Comparison of ENCODE assay signal across 20 cellular contexts in genomic region chr4:124321370-124321769, GRCh38.
DNase-seq lines count a peak whose midpoint lies in the region; ATAC-seq and TF ChIP-seq lines count a peak whose summit lies in the region.
"Had no signal": no experiment of that assay in that cellular context is flagged by ENCODE, and none has a peak within 500 bp of the region (broad histone marks: within the 10 kb centered on the region; RNA-seq: fewer than 3 reads in every experiment).

No MANE protein-coding gene starts in this region.

- DNase-seq in cardiac muscle cell (ENCODE audit: low read depth in 1 of 2, low spot score in 1 of 2), result peak; percentile 36 to 54
- DNase-seq in left ventricle myocardium superior, result no peak
- peak; percentile 31 for DNase-seq in fibroblast of peridontal ligament (ENCODE audit: extremely low read depth)
- DNase-seq in T1000 (lab: John Stamatoyannopoulos, UW), result no peak
- no peak for DNase-seq in activated T-cell treated with anti-CD3 and anti-CD28 coated beads, Interleukin-2, amount 50 U/mL, for 1 hour
- no peak for DNase-seq in activated CD8-positive, alpha-beta T cell treated with anti-CD3 and anti-CD28 coated beads for 36 hours
- DNase-seq: activated B cell treated with CpG ODN at 0.5 μM for 24 hours; activated naive CD8-positive, alpha-beta T cell treated with anti-CD3 and anti-CD28 coated beads for 36 hours; effector memory CD4-positive, alpha-beta T cell; Karpas-422; NCI-H1105; NCI-H2171; NK-92 treated with Interleukin-12 subunit alpha and Interleukin-12 subunit beta, amount 100 ng/mL, for 24 hours; right lobe of liver; stimulated activated naive CD8-positive, alpha-beta T cell treated with anti-CD3 and anti-CD28 coated beads, Interleukin-15, amount 100 ng/mL, for 72 hours; T-helper 1 cell had no signal

- peak; percentile 32 for TF ChIP-seq CTCF in cardiac muscle cell (IDR thresholded peaks at IDR 0.05; ENCODE audit: low read depth, low read length)
- no peak for TF ChIP-seq CTCF in activated CD8-positive, alpha-beta T cell treated with anti-CD3 and anti-CD28 coated beads for 36 hours (IDR thresholded peaks at IDR 0.05)

- no peak overlapping the region for H3K4me3 Mint-ChIP-seq in activated CD8-positive, alpha-beta T cell treated with anti-CD3 and anti-CD28 coated beads for 36 hours
- H3K4me3 Mint-ChIP-seq: activated B cell treated with CpG ODN at 0.5 μM for 24 hours; activated naive CD8-positive, alpha-beta T cell treated with anti-CD3 and anti-CD28 coated beads for 36 hours; central memory CD8-positive, alpha-beta T cell; stimulated activated naive CD8-positive, alpha-beta T cell treated with anti-CD3 and anti-CD28 coated beads, Interleukin-15, amount 100 ng/mL, for 72 hours had no signal

- POLR2A ChIA-PET in activated CD8-positive, alpha-beta T cell treated with anti-CD3 and anti-CD28 coated beads for 36 hours (lab: Charles Lee), result no interaction called here

- no peaks in the 10 kb centered on the region for H3K9me3 Mint-ChIP-seq in activated CD8-positive, alpha-beta T cell treated with anti-CD3 and anti-CD28 coated beads for 36 hours
- H3K9me3 Mint-ChIP-seq: activated B cell treated with CpG ODN at 0.5 μM for 24 hours; activated naive CD8-positive, alpha-beta T cell treated with anti-CD3 and anti-CD28 coated beads for 36 hours; central memory CD8-positive, alpha-beta T cell; stimulated activated naive CD8-positive, alpha-beta T cell treated with anti-CD3 and anti-CD28 coated beads, Interleukin-15, amount 100 ng/mL, for 72 hours had no signal

- intact Hi-C loops in left ventricle myocardium superior (cut with micrococcal nuclease), result no loop called here
- intact Hi-C loops in activated CD8-positive, alpha-beta T cell treated with anti-CD3 and anti-CD28 coated beads for 36 hours (cut with micrococcal nuclease), result loop anchor here (10.0 kb wide), 1 partner anchor 547 kb away; no protein-coding TSS in a partner anchor

- H3K36me3 Mint-ChIP-seq in activated CD8-positive, alpha-beta T cell treated with anti-CD3 and anti-CD28 coated beads for 36 hours (ENCODE audit: low read depth), result no peaks in the 10 kb centered on the region
- H3K36me3 Mint-ChIP-seq: activated naive CD8-positive, alpha-beta T cell treated with anti-CD3 and anti-CD28 coated beads for 36 hours had no signal

- H3K27ac Mint-ChIP-seq in activated CD8-positive, alpha-beta T cell treated with anti-CD3 and anti-CD28 coated beads for 36 hours, result no peak overlapping the region
- H3K27ac Mint-ChIP-seq: activated B cell treated with CpG ODN at 0.5 μM for 24 hours; activated naive CD8-positive, alpha-beta T cell treated with anti-CD3 and anti-CD28 coated beads for 36 hours; stimulated activated naive CD8-positive, alpha-beta T cell treated with anti-CD3 and anti-CD28 coated beads, Interleukin-15, amount 100 ng/mL, for 72 hours had no signal

- H3K4me3 ChIP-seq in cardiac muscle cell, result no peak overlapping the region
- H3K4me3 ChIP-seq: right lobe of liver had no signal

- H3K27ac ChIP-seq in cardiac muscle cell, result no peak overlapping the region
- H3K27ac ChIP-seq: right lobe of liver, RWPE1 had no signal

- H3K27me3 Mint-ChIP-seq in activated CD8-positive, alpha-beta T cell treated with anti-CD3 and anti-CD28 coated beads for 36 hours, result peaks cover 1% of the 10 kb centered on the region
- H3K27me3 Mint-ChIP-seq: activated B cell treated with CpG ODN at 0.5 μM for 24 hours; central memory CD8-positive, alpha-beta T cell had no signal

- ATAC-seq in left ventricle myocardium superior (no peak), SK-N-SH treated with all-trans-retinoic acid at 6 μM for 48 hours (peak; percentile 83), GM18517 (IDR thresholded peaks at IDR 0.05; ENCODE audit: unreplicated experiment) (no peak)
- ATAC-seq in activated CD8-positive, alpha-beta T cell treated with anti-CD3 and anti-CD28 coated beads for 36 hours, result no peak
- ATAC-seq: right lobe of liver; stimulated activated naive CD8-positive, alpha-beta T cell treated with anti-CD3 and anti-CD28 coated beads, Interleukin-15, amount 100 ng/mL, for 72 hours had no signal

- H3K27me3 ChIP-seq in cardiac muscle cell, result no peaks in the 10 kb centered on the region
- H3K27me3 ChIP-seq: right lobe of liver had no signal

- H3K36me3 ChIP-seq in cardiac muscle cell, result no peaks in the 10 kb centered on the region
- H3K36me3 ChIP-seq: right lobe of liver had no signal

- H3K9me3 ChIP-seq in cardiac muscle cell (ENCODE audit: low read depth), result no peaks in the 10 kb centered on the region
- H3K9me3 ChIP-seq: right lobe of liver had no signal

- CTCF ChIA-PET in activated CD8-positive, alpha-beta T cell treated with anti-CD3 and anti-CD28 coated beads for 36 hours (lab: Charles Lee), result interaction anchor here (0.7 kb wide), 2 partner anchors 549 to 1121 kb away, joined by 3 read pairs; no protein-coding TSS in a partner anchor

- H3K4me1 ChIP-seq in cardiac muscle cell (ENCODE audit: low read depth), result peaks cover 13% of the 10 kb centered on the region
- H3K4me1 ChIP-seq: right lobe of liver had no signal

- H3K4me1 Mint-ChIP-seq in activated CD8-positive, alpha-beta T cell treated with anti-CD3 and anti-CD28 coated beads for 36 hours (ENCODE audit: low read depth), result no peaks in the 10 kb centered on the region
- H3K4me1 Mint-ChIP-seq: activated B cell treated with CpG ODN at 0.5 μM for 24 hours; activated naive CD8-positive, alpha-beta T cell treated with anti-CD3 and anti-CD28 coated beads for 36 hours; central memory CD8-positive, alpha-beta T cell; stimulated activated naive CD8-positive, alpha-beta T cell treated with anti-CD3 and anti-CD28 coated beads, Interleukin-15, amount 100 ng/mL, for 72 hours had no signal

TF ChIP-seq in SK-N-SH treated with all-trans-retinoic acid at 6 μM for 48 hours, 23 proteins besides CTCF, POLR2A, EP300 and RAD21:
- TF ChIP-seq, protein P1, sequence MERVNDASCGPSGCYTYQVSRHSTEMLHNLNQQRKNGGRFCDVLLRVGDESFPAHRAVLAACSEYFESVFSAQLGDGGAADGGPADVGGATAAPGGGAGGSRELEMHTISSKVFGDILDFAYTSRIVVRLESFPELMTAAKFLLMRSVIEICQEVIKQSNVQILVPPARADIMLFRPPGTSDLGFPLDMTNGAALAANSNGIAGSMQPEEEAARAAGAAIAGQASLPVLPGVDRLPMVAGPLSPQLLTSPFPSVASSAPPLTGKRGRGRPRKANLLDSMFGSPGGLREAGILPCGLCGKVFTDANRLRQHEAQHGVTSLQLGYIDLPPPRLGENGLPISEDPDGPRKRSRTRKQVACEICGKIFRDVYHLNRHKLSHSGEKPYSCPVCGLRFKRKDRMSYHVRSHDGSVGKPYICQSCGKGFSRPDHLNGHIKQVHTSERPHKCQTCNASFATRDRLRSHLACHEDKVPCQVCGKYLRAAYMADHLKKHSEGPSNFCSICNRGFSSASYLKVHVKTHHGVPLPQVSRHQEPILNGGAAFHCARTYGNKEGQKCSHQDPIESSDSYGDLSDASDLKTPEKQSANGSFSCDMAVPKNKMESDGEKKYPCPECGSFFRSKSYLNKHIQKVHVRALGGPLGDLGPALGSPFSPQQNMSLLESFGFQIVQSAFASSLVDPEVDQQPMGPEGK (CRISPR knock-in tag; IDR thresholded peaks at IDR 0.05; ENCODE audit: borderline replicate concordance), result no peak
- TF ChIP-seq ZFP3 (CRISPR knock-in tag; IDR thresholded peaks at IDR 0.05) (peak; percentile 38; the same call in 1 of the 2 replicates), ISL1 (CRISPR knock-in tag; IDR thresholded peaks at IDR 0.05) (peak; percentile 86)
TF ChIP-seq in SK-N-SH treated with all-trans-retinoic acid at 6 μM for 48 hours: peak in this region for 2.

Comparison
In these comparisons a context has a peak if more than half of its experiments do, and no peak if none do; other contexts are left out.
1. DNase-seq: peak in cardiac muscle cell (2 of 2) and fibroblast of peridontal ligament (single experiment); none in left ventricle myocardium superior (single experiment), T1000 (single experiment), activated T-cell treated with anti-CD3 and anti-CD28 coated beads, Interleukin-2, amount 50 U/mL, for 1 hour (single experiment) and activated CD8-positive, alpha-beta T cell treated with anti-CD3 and anti-CD28 coated beads for 36 hours (single experiment).